Comparison of ENCODE assay signal across 27 cellular contexts in the genomic region with DNA sequence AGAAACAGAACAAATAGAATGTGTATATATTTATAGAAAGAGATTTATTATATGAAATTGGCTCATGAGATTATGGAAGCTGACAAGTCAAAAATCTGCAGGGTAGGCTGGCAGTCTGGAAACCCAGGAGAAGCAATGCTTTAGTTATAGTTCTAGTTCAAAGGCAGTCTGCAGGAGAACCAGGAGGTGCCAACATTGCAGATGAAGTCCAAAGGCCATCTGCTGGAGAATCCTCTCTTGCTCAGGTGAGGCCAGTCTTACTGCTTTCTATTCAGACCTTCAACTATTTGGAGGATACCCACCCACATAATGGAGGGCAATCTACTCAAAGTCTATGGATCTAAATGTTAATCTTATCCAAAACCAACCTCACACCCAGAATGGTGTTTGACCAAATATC.
"Had no signal": no experiment of that assay in that cellular context is flagged by ENCODE, and none has a peak within 500 bp of the region (broad histone marks: within the 10 kb centered on the region; RNA-seq: fewer than 3 reads in every experiment).

No MANE protein-coding gene starts in this region.

- H3K9me3 ChIP-seq: ovary, psoas muscle, right lobe of liver, sigmoid colon, thoracic aorta, thyroid gland, upper lobe of left lung, vagina had no signal

- DNase-seq: natural killer cell; occipital lobe; ovary; posterior cingulate gyrus; psoas muscle; right cardiac atrium; right lobe of liver; sigmoid colon; spleen; stimulated activated CD4-positive, alpha-beta T cell treated with anti-CD3 and anti-CD28 coated beads, Interleukin-12 subunit alpha, Interleukin-12 subunit beta, amount 100 ng/mL, for 4 hours; stimulated activated CD4-positive, alpha-beta T cell treated with anti-CD3 and anti-CD28 coated beads, Interleukin-2, amount 100 ng/mL, for 24 hours; stimulated activated CD4-positive, alpha-beta T cell treated with anti-CD3 and anti-CD28 coated beads, Interleukin-2, amount 100 ng/mL, for 48 hours; stimulated activated CD4-positive, alpha-beta T cell treated with anti-CD3 and anti-CD28 coated beads, Interleukin-4, amount 100 ng/mL, for 24 hours; stimulated activated naive B cell treated with anti-CD40 and anti-IgM and Interleukin-4, amounts not matched to agents 10 μg/mL and 1 μg/mL and 100 μg/mL, for 72 hours; stimulated activated naive CD4-positive, alpha-beta T cell treated with Interleukin-2 at 50 U/mL for 16 hours; stomach; thyroid gland; trophoblast cell; upper lobe of left lung had no signal

- H3K27me3 ChIP-seq: neural progenitor cell, ovary, right lobe of liver, sigmoid colon, spleen, stomach, thyroid gland, tibial nerve, upper lobe of left lung, vagina had no signal

- H3K79me2 ChIP-seq: parathyroid adenoma had no signal

- H2AFZ ChIP-seq: neural progenitor cell, parathyroid adenoma had no signal

- H3K9ac ChIP-seq: neural progenitor cell, parathyroid adenoma had no signal

- H3K4me3 ChIP-seq: neural progenitor cell, ovary, psoas muscle, right lobe of liver, sigmoid colon, smooth muscle cell, spleen, stomach, thoracic aorta, thyroid gland, tibial nerve, upper lobe of left lung, vagina had no signal

- H3K36me3 ChIP-seq: neural progenitor cell, ovary, right lobe of liver, sigmoid colon, spleen, stomach, thoracic aorta, thyroid gland, tibial nerve, upper lobe of left lung, vagina had no signal

- H3K27ac ChIP-seq: neural progenitor cell, ovary, parathyroid adenoma, psoas muscle, right lobe of liver, sigmoid colon, spleen, stomach, thyroid gland, tibial nerve, upper lobe of left lung, vagina had no signal

- ATAC-seq: natural killer cell; psoas muscle; right cardiac atrium; stimulated activated effector memory CD8-positive, alpha-beta T cell treated with anti-CD3 and anti-CD28 coated beads, Interleukin-12 subunit alpha, Interleukin-12 subunit beta, amount 100 ng/mL, for 72 hours; stimulated activated naive B cell treated with anti-CD40 and anti-IgM and Interleukin-4, amounts not matched to agents 10 μg/mL and 1 μg/mL and 100 μg/mL, for 72 hours had no signal

- H3K4me1 ChIP-seq: neural progenitor cell, parathyroid adenoma, psoas muscle, right lobe of liver, sigmoid colon, vagina had no signal

- H3K4me2 ChIP-seq: neural progenitor cell, smooth muscle cell had no signal

- FAIRE-seq: urothelium cell line had no signal
